ENCODE assay signal across 1 cellular context in genomic region chr17:43771463-43771862, GRCh38.
A peak's percentile ranks its signal among the peaks of the same experiment; 100 is the strongest.
TF ChIP-seq lines count a peak whose summit lies in the region.

No MANE protein-coding gene starts in this region.

TF ChIP-seq in HepG2, 621 proteins besides CTCF, POLR2A, EP300 and RAD21:
- TF ChIP-seq ZNF333 (CRISPR knock-in tag; IDR thresholded peaks at IDR 0.05; ENCODE audit: borderline replicate concordance): no peak
- no peak for TF ChIP-seq ZNF720 (CRISPR knock-in tag; IDR thresholded peaks at IDR 0.05)
- TF ChIP-seq ZNF646 (CRISPR knock-in tag; IDR thresholded peaks at IDR 0.05): no peak
- no peak for TF ChIP-seq ZSCAN29 (CRISPR knock-in tag; conservative IDR thresholded peaks at IDR 0.05)
- TF ChIP-seq ZNF564 (CRISPR knock-in tag; IDR thresholded peaks at IDR 0.05): no peak
- TF ChIP-seq ADNP (CRISPR knock-in tag; IDR thresholded peaks at IDR 0.05): no peak
- TF ChIP-seq SSRP1 (CRISPR knock-in tag; IDR thresholded peaks at IDR 0.05): 0 out of 2 replicates have a peak, but pooled peaks have one; percentile 72
- TF ChIP-seq DDIT3 (CRISPR knock-in tag; IDR thresholded peaks at IDR 0.05): no peak
- TF ChIP-seq SP4 (CRISPR knock-in tag; IDR thresholded peaks at IDR 0.05): 0 out of 2 replicates have a peak, but pooled peaks have one; percentile 25
- TF ChIP-seq ZNF326 (CRISPR knock-in tag; IDR thresholded peaks at IDR 0.05; ENCODE audit: borderline replicate concordance): no peak
- TF ChIP-seq ZNF362 (CRISPR knock-in tag; IDR thresholded peaks at IDR 0.05; ENCODE audit: borderline replicate concordance): no peak
- TF ChIP-seq ZNF263 (CRISPR knock-in tag; IDR thresholded peaks at IDR 0.05): no peak
- 0 out of 2 replicates have a peak, but pooled peaks have one; percentile 8 for TF ChIP-seq POLR2G (IDR thresholded peaks at IDR 0.05; ENCODE audit: low read depth, low read length)
- TF ChIP-seq ZNF670 (CRISPR knock-in tag; IDR thresholded peaks at IDR 0.05; ENCODE audit: borderline replicate concordance): 0 out of 2 replicates have a peak, but pooled peaks have one; percentile 43
- no peak for TF ChIP-seq FLYWCH1 (CRISPR knock-in tag; IDR thresholded peaks at IDR 0.05)
- TF ChIP-seq ZNF547 (CRISPR knock-in tag; IDR thresholded peaks at IDR 0.05): 0 out of 2 replicates have a peak, but pooled peaks have one; percentile 23
- no peak for TF ChIP-seq THAP7 (CRISPR knock-in tag; IDR thresholded peaks at IDR 0.05)
- TF ChIP-seq ZNF510 (CRISPR knock-in tag; IDR thresholded peaks at IDR 0.05; ENCODE audit: low read depth): 0 out of 2 replicates have a peak, but pooled peaks have one; percentile 40
- no peak for TF ChIP-seq XBP1 (CRISPR knock-in tag; IDR thresholded peaks at IDR 0.05)
- TF ChIP-seq ZNF703 (CRISPR knock-in tag; IDR thresholded peaks at IDR 0.05; ENCODE audit: borderline replicate concordance): 0 out of 2 replicates have a peak, but pooled peaks have one; percentile 31
- TF ChIP-seq HNF4A (CRISPR knock-in tag; IDR thresholded peaks at IDR 0.05): no peak
- no peak for TF ChIP-seq NPAS2 (CRISPR knock-in tag; IDR thresholded peaks at IDR 0.05; ENCODE audit: borderline replicate concordance)
- TF ChIP-seq ZNF629 (CRISPR knock-in tag; conservative IDR thresholded peaks at IDR 0.05): peak; percentile 36; the same call in 1 of the 2 replicates
- TF ChIP-seq ATF7 (IDR thresholded peaks at IDR 0.05): no peak
- TF ChIP-seq ATF7 (CRISPR knock-in tag; IDR thresholded peaks at IDR 0.05): no peak
- TF ChIP-seq SPEN (CRISPR knock-in tag; IDR thresholded peaks at IDR 0.05; ENCODE audit: low read depth): no peak
- TF ChIP-seq CCDC6 (CRISPR knock-in tag; IDR thresholded peaks at IDR 0.05): no peak
- TF ChIP-seq PAXIP1 (CRISPR knock-in tag; conservative IDR thresholded peaks at IDR 0.05): no peak
- TF ChIP-seq RFXANK (CRISPR knock-in tag; IDR thresholded peaks at IDR 0.05): 0 out of 2 replicates have a peak, but pooled peaks have one; percentile 4
- TF ChIP-seq ZNF335 (CRISPR knock-in tag; IDR thresholded peaks at IDR 0.05): no peak
- no peak for TF ChIP-seq PPARG (CRISPR knock-in tag; conservative IDR thresholded peaks at IDR 0.05)
- TF ChIP-seq ZNF619 (CRISPR knock-in tag; IDR thresholded peaks at IDR 0.05): 0 out of 2 replicates have a peak, but pooled peaks have one; percentile 7
- no peak for TF ChIP-seq YY1 (IDR thresholded peaks at IDR 0.05; ENCODE audit: insufficient read depth, insufficient replicate concordance, low read depth, low read length)
- TF ChIP-seq ARNTL (CRISPR knock-in tag; IDR thresholded peaks at IDR 0.05): peak; percentile 14; the same call in 1 of the 2 replicates
- no peak for TF ChIP-seq NR0B2 (CRISPR knock-in tag; IDR thresholded peaks at IDR 0.05)
- 0 out of 2 replicates have a peak, but pooled peaks have one; percentile 5 for TF ChIP-seq DRAP1 (CRISPR knock-in tag; IDR thresholded peaks at IDR 0.05)
- TF ChIP-seq ZFP1 (CRISPR knock-in tag; IDR thresholded peaks at IDR 0.05): no peak
- no peak for TF ChIP-seq ZNF230 (CRISPR knock-in tag; IDR thresholded peaks at IDR 0.05)
- no peak for TF ChIP-seq ZKSCAN8 (CRISPR knock-in tag; IDR thresholded peaks at IDR 0.05; ENCODE audit: borderline replicate concordance)
- 0 out of 2 replicates have a peak, but pooled peaks have one; percentile 11 for TF ChIP-seq ZNF224 (CRISPR knock-in tag; IDR thresholded peaks at IDR 0.05)
- 0 out of 2 replicates have a peak, but pooled peaks have one; percentile 16 for TF ChIP-seq ZNF607 (CRISPR knock-in tag; IDR thresholded peaks at IDR 0.05; ENCODE audit: borderline replicate concordance)
TF ChIP-seq in HepG2: peak in this region for 14.
